In genomic region chr1:27604579-27605299, GRCh38 we compare ENCODE assay signal across 9 cellular contexts. TPM values are rescaled to one million over a fixed set of nuclear protein-coding genes. Genes with fewer than 3 reads are reported as not detected.
DNase-seq lines count a peak whose midpoint lies in the region; ATAC-seq and TF ChIP-seq lines count a peak whose summit lies in the region.
"Had no signal": no experiment of that assay in that cellular context is flagged by ENCODE, and none has a peak within 500 bp of the region (broad histone marks: within the 10 kb centered on the region; RNA-seq: fewer than 3 reads in every experiment).

No MANE protein-coding gene starts in this region.

- H3K27ac ChIP-seq in stomach: peak overlapping the region in 4 of 5 donors; percentile 89 to 96 (median 95)

- 0 out of 2 replicates have a peak, but pooled peaks have one; percentile 13 for TF ChIP-seq CTCF in WTC11 (IDR thresholded peaks at IDR 0.05)
- no peak for TF ChIP-seq CTCF in stomach (IDR thresholded peaks at IDR 0.05)

- ATAC-seq in WTC11 (no peak), GM18861 (IDR thresholded peaks at IDR 0.05; ENCODE audit: unreplicated experiment) (no peak), HG03571 (IDR thresholded peaks at IDR 0.05; ENCODE audit: unreplicated experiment) (no peak)

- peaks cover 28 to 62% (median 54%) of the 10 kb centered on the region in 4 donors for H3K4me1 ChIP-seq in stomach

- peaks cover 35% of the 10 kb centered on the region for H3K4me1 Mint-ChIP-seq in activated CD4-positive, alpha-beta T cell treated with anti-CD3 and anti-CD28 coated beads, Interleukin-2, amount 10 ng/mL, durations not matched to agents 24 days and 14 days
- H3K4me1 Mint-ChIP-seq in WTC11: peaks cover 54% of the 10 kb centered on the region

- no peaks in the 10 kb centered on the region for H3K36me3 Mint-ChIP-seq in activated CD4-positive, alpha-beta T cell treated with anti-CD3 and anti-CD28 coated beads, Interleukin-2, amount 10 ng/mL, durations not matched to agents 24 days and 14 days (ENCODE audit: low read depth)
- no peaks in the 10 kb centered on the region for H3K36me3 Mint-ChIP-seq in WTC11

- no peaks in the 10 kb centered on the region for H3K27me3 Mint-ChIP-seq in activated CD4-positive, alpha-beta T cell treated with anti-CD3 and anti-CD28 coated beads, Interleukin-2, amount 10 ng/mL, durations not matched to agents 24 days and 14 days
- no peaks in the 10 kb centered on the region; the same call in 1 of the 2 replicates for H3K27me3 Mint-ChIP-seq in WTC11 (ENCODE audit: low read depth)

- POLR2A ChIA-PET in WTC11 (lab: Charles Lee): interaction anchor here (0.6 to 6.5 kb wide), 7 partner anchors 29 to 854 kb away, joined by 3 to 33 read pairs (median 4); no protein-coding TSS in a partner anchor

- no peaks in the 10 kb centered on the region for H3K27me3 ChIP-seq in stomach

- H3K4me3 Mint-ChIP-seq in activated CD4-positive, alpha-beta T cell treated with anti-CD3 and anti-CD28 coated beads, Interleukin-2, amount 10 ng/mL, durations not matched to agents 24 days and 14 days: peak overlapping the region; percentile 99
- peak overlapping the region; percentile 92 for H3K4me3 Mint-ChIP-seq in WTC11

- no peaks in the 10 kb centered on the region for H3K36me3 ChIP-seq in stomach

- no peak for TF ChIP-seq POLR2A in stomach (IDR thresholded peaks at IDR 0.05)

- CTCF ChIA-PET in WTC11 (lab: Charles Lee): interaction anchor here (0.6 to 16.7 kb wide), 30 partner anchors 10 to 308 kb away, joined by 3 to 376 read pairs (median 11); partner anchors contain the start of gene FAM76A

- H3K4me3 ChIP-seq in iPS-11a (ENCODE audit: low read depth, low read length) (peak overlapping the region; percentile 62), stomach (peak overlapping the region; percentile 79 to 98 (median 90))

- no peaks in the 10 kb centered on the region for H3K9me3 Mint-ChIP-seq in activated CD4-positive, alpha-beta T cell treated with anti-CD3 and anti-CD28 coated beads, Interleukin-2, amount 10 ng/mL, durations not matched to agents 24 days and 14 days
- H3K9me3 Mint-ChIP-seq in WTC11: no peaks in the 10 kb centered on the region

- no peak for TF ChIP-seq EP300 in stomach (IDR thresholded peaks at IDR 0.05)

- H3K27ac Mint-ChIP-seq in activated CD4-positive, alpha-beta T cell treated with anti-CD3 and anti-CD28 coated beads, Interleukin-2, amount 10 ng/mL, durations not matched to agents 24 days and 14 days: peak overlapping the region; percentile 49
- H3K27ac Mint-ChIP-seq in WTC11: peak overlapping the region; percentile 78

- DNase-seq in activated CD4-positive, alpha-beta T cell treated with anti-CD3 and anti-CD28 coated beads, Interleukin-2, amount 10 ng/mL, durations not matched to agents 24 days and 14 days: peak; percentile 59
- DNase-seq in activated CD4-positive, alpha-beta T cell treated with anti-CD3 and anti-CD28 coated beads for 48 hours: no peak
- DNase-seq in WTC11 (ENCODE audit: low spot score) (no peak), stomach (no peak), NCI-H2081 treated with DMSO at 0.1 percent for 48 hours (lab: John Stamatoyannopoulos, UW) (no peak)

- intact Hi-C loops in activated CD4-positive, alpha-beta T cell treated with anti-CD3 and anti-CD28 coated beads, Interleukin-2, amount 10 ng/mL, durations not matched to agents 24 days and 14 days (cut with micrococcal nuclease): loop anchor here (1.0 to 2.0 kb wide), 4 partner anchors 36 to 188 kb away; no protein-coding TSS in a partner anchor
- intact Hi-C loops in stomach (cut with DNase I; ENCODE audit: low total_unique reads): loop anchor here (5.0 to 10.0 kb wide), 3 partner anchors 47 to 300 kb away; no protein-coding TSS in a partner anchor

- no peaks in the 10 kb centered on the region for H3K9me3 ChIP-seq in stomach
- H3K9me3 ChIP-seq: mucosa of descending colon had no signal

- 40 to 42% (median 42%) methylated on average over 21 of the region's 21 CpGs for WGBS in stomach, 5 donors

TF ChIP-seq in WTC11, 78 proteins besides CTCF, POLR2A, EP300 and RAD21:
- TF ChIP-seq FOXK1 (CRISPR knock-in tag; IDR thresholded peaks at IDR 0.05): no peak
- TF ChIP-seq GRHL2 (CRISPR knock-in tag; IDR thresholded peaks at IDR 0.05; ENCODE audit: insufficient replicate concordance, severe bottlenecking): no peak
- no peak for TF ChIP-seq E2F5 (CRISPR knock-in tag; IDR thresholded peaks at IDR 0.05)
- TF ChIP-seq NR3C1 (CRISPR knock-in tag; conservative IDR thresholded peaks at IDR 0.05; ENCODE audit: low read depth): no peak
- no peak for TF ChIP-seq ATF3 (CRISPR knock-in tag; conservative IDR thresholded peaks at IDR 0.05)
- no peak for TF ChIP-seq NFE2L1 (CRISPR knock-in tag; IDR thresholded peaks at IDR 0.05)
- no peak for TF ChIP-seq SMAD4 (CRISPR knock-in tag; IDR thresholded peaks at IDR 0.05)
- TF ChIP-seq TCF7 (CRISPR knock-in tag; IDR thresholded peaks at IDR 0.05; ENCODE audit: low read depth): no peak
- peak; percentile 62 for TF ChIP-seq USF1 (CRISPR knock-in tag; IDR thresholded peaks at IDR 0.05)
- no peak for TF ChIP-seq MYBL2 (CRISPR knock-in tag; IDR thresholded peaks at IDR 0.05)
- peak; percentile 68 for TF ChIP-seq USF2 (CRISPR knock-in tag; IDR thresholded peaks at IDR 0.05)
- TF ChIP-seq MAX (CRISPR knock-in tag; IDR thresholded peaks at IDR 0.05): 0 out of 2 replicates have a peak, but pooled peaks have one; percentile 44
- TF ChIP-seq FOXP4 (CRISPR knock-in tag; IDR thresholded peaks at IDR 0.05): 0 out of 2 replicates have a peak, but pooled peaks have one; percentile 16

RNA-seq across cellular contexts. Expression of gene AHDC1, which starts 0.8 kb away (rescaled TPM):
- 33.9 and 34.7 TPM in 2 replicates for total RNA-seq in activated CD4-positive, alpha-beta T cell treated with anti-CD3 and anti-CD28 coated beads, Interleukin-2, amount 10 ng/mL, durations not matched to agents 24 days and 14 days
- total RNA-seq in WTC11 (2021): 31.6 to 49.0 TPM (median 32.6 TPM) in 3 replicates
- 10 to 100 TPM; 10.8 to 95.0 (median 35.1) TPM for total RNA-seq in stomach
- polyA plus RNA-seq in stomach: 10 to 100 TPM in 1 of 3 donors, 1 to 10 TPM in 2; 5.8 to 10.3 (median 8.3) TPM

RNA-seq across cellular contexts. Expression of gene FGR, which starts 30.2 kb away (rescaled TPM):
- 0.19 and 0.21 TPM in 2 replicates for total RNA-seq in activated CD4-positive, alpha-beta T cell treated with anti-CD3 and anti-CD28 coated beads, Interleukin-2, amount 10 ng/mL, durations not matched to agents 24 days and 14 days
- total RNA-seq in WTC11 (2021): 0.30 to 0.77 TPM (median 0.46 TPM) in 3 replicates
- 1 to 10 TPM in 3 of 5 donors, not detected in 2; 6.7 to 8.8 (median 7.0) TPM for total RNA-seq in stomach
- polyA plus RNA-seq in stomach: 1 to 10 TPM; 3.1 to 9.9 (median 4.6) TPM
